Comparison of ENCODE assay signal across 18 cellular contexts in genomic region chr4:42248986-42249385, GRCh38.
"Had no signal": no experiment of that assay in that cellular context is flagged by ENCODE, and none has a peak within 500 bp of the region (broad histone marks: within the 10 kb centered on the region; RNA-seq: fewer than 3 reads in every experiment).

No MANE protein-coding gene starts in this region.

- H3K27me3 ChIP-seq: foreskin keratinocyte, sigmoid colon, suprapubic skin, thyroid gland, vagina had no signal

- H3K4me1 ChIP-seq: foreskin keratinocyte, sigmoid colon, suprapubic skin, thyroid gland, vagina had no signal

- ATAC-seq: foreskin keratinocyte; left colon; naive thymus-derived CD4-positive, alpha-beta T cell had no signal

- H3K27ac ChIP-seq: foreskin keratinocyte, sigmoid colon, skin epidermis, suprapubic skin, thyroid gland, vagina had no signal

- FAIRE-seq: endothelial cell of umbilical vein had no signal

- H3K36me3 ChIP-seq: sigmoid colon, suprapubic skin, thyroid gland, vagina had no signal

- DNase-seq: effector CD4-positive, alpha-beta T cell; endodermal cell; erythroblast; head of caudate nucleus; hippocampal formation; left colon; naive thymus-derived CD4-positive, alpha-beta T cell; nephron progenitor cell; posterior cingulate gyrus; sigmoid colon; stimulated activated CD4-positive, alpha-beta T cell treated with anti-CD3 and anti-CD28 coated beads, Interleukin-2, amount 100 ng/mL, for 24 hours; stimulated activated naive CD4-positive, alpha-beta T cell treated with Interleukin-2 at 50 U/mL for 16 hours; thyroid gland had no signal

- H3K9me3 ChIP-seq: sigmoid colon, suprapubic skin, thyroid gland, vagina had no signal

- H3K4me3 ChIP-seq: sigmoid colon, skin epidermis, suprapubic skin, thyroid gland, vagina had no signal
